In the genomic region with DNA sequence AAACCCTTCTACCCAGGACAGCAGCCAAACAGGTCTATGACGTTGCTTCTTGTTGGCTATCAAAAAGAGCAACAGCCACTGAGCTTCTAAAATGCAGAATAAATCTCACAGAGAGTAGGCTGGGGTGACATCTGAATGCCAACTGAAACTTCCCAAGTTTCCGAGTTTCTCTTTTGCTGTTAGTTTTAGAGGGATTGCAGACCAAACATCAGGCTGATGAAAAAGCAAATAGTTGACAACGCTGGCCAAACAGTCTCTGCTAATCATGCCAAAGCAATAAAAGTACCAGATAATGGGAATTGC, we compare ENCODE assay signal across 8 cellular contexts. TPM values are rescaled to one million over a fixed set of nuclear protein-coding genes. Genes with fewer than 3 reads are reported as not detected.
DNase-seq lines count a peak whose midpoint lies in the region; ATAC-seq and TF ChIP-seq lines count a peak whose summit lies in the region.

No MANE protein-coding gene starts in this region.

- peaks cover 20% of the 10 kb centered on the region for H3K4me1 ChIP-seq in GM23338 (ENCODE audit: insufficient read depth)
- peaks cover 14% of the 10 kb centered on the region for H3K4me1 ChIP-seq in foreskin keratinocyte
- peaks cover 30% of the 10 kb centered on the region for H3K4me1 ChIP-seq in skeletal muscle satellite cell (ENCODE audit: control insufficient read depth, insufficient read depth, low read length)

- no peaks in the 10 kb centered on the region for H3F3A ChIP-seq in GM23338 (replicated peaks; ENCODE audit: low read depth)

- ATAC-seq in GM23338 (no peak), foreskin keratinocyte (no peak), GM21526 (IDR thresholded peaks at IDR 0.05; ENCODE audit: low FRiP score, unreplicated experiment) (no peak)

- TF ChIP-seq CTCF in GM23338 (conservative IDR thresholded peaks at IDR 0.05; ENCODE audit: low read depth in 2 of 2), result no peak
- no peak for TF ChIP-seq CTCF in WERI-Rb-1 (IDR thresholded peaks at IDR 0.05; ENCODE audit: low read depth, low read length)
- no peak for TF ChIP-seq CTCF in foreskin keratinocyte (conservative IDR thresholded peaks at IDR 0.05)

- peak overlapping the region; percentile 99 for H3K27ac Mint-ChIP-seq in GM23338

- no peaks in the 10 kb centered on the region for H3K36me3 ChIP-seq in GM23338 (ENCODE audit: insufficient read depth)
- H3K36me3 ChIP-seq in WERI-Rb-1, result peaks cover 13% of the 10 kb centered on the region; the same call in 1 of the 2 replicates
- peaks cover 6% of the 10 kb centered on the region for H3K36me3 ChIP-seq in skeletal muscle satellite cell (ENCODE audit: insufficient read depth, low read length)

- H3K9ac ChIP-seq in skeletal muscle satellite cell (ENCODE audit: low read depth, low read length), result peak overlapping the region; percentile 98

- H3K4me2 ChIP-seq in GM23338 (peak overlapping the region; percentile 65), skeletal muscle satellite cell (ENCODE audit: low read length) (peak overlapping the region; percentile 86)

- H4K20me1 ChIP-seq in GM23338 (replicated peaks; ENCODE audit: insufficient read depth), result no peaks in the 10 kb centered on the region

- H3K79me2 ChIP-seq in GM23338 (replicated peaks; ENCODE audit: insufficient read depth), result peaks cover 37% of the 10 kb centered on the region

- H3K9me2 ChIP-seq in GM23338 (ENCODE audit: insufficient read depth), result no peaks in the 10 kb centered on the region

- peak overlapping the region; percentile 6; the same call in 1 of the 2 replicates for H2AFZ ChIP-seq in GM23338

- peak overlapping the region; percentile 99 for H3K4me3 Mint-ChIP-seq in GM23338

- H3K27me3 Mint-ChIP-seq in GM23338 (ENCODE audit: insufficient read depth, low read depth, poor library complexity), result peaks cover 2% of the 10 kb centered on the region

- H3K4me3 ChIP-seq in GM23338 (peak overlapping the region; percentile 80), WERI-Rb-1 (ENCODE audit: low read depth, low read length) (peak overlapping the region; percentile 86), skeletal muscle satellite cell (ENCODE audit: low read length) (peak overlapping the region; percentile 93)

- H3K27ac ChIP-seq in GM23338 (ENCODE audit: low read depth) (peak overlapping the region; percentile 17; the same call in 1 of the 2 replicates), WERI-Rb-1 (peak overlapping the region; percentile 93), foreskin keratinocyte (peak overlapping the region; percentile 48)

- peaks cover 8% of the 10 kb centered on the region; the same call in 1 of the 3 replicates for H3K36me3 Mint-ChIP-seq in GM23338 (ENCODE audit: low read depth)

- H3K9me3 Mint-ChIP-seq in GM23338, result no peaks in the 10 kb centered on the region

- DNase-seq in GM23338 (ENCODE audit: low spot score) (no peak), WERI-Rb-1 (no peak), foreskin keratinocyte (no peak), NCI-H187 (lab: John Stamatoyannopoulos, UW) (no peak), NCI-H524 treated with DMSO at 0.1 percent for 48 hours (lab: John Stamatoyannopoulos, UW) (no peak), NCI-H446 (lab: John Stamatoyannopoulos, UW) (no peak)

- H3K4me1 Mint-ChIP-seq in GM23338, result peaks cover 32% of the 10 kb centered on the region

- H3K27me3 ChIP-seq in GM23338 (ENCODE audit: insufficient read depth), result no peaks in the 10 kb centered on the region
- H3K27me3 ChIP-seq in WERI-Rb-1 (ENCODE audit: insufficient read depth, low read depth, severe bottlenecking), result no peaks in the 10 kb centered on the region
- H3K27me3 ChIP-seq in foreskin keratinocyte, result no peaks in the 10 kb centered on the region
- no peaks in the 10 kb centered on the region for H3K27me3 ChIP-seq in skeletal muscle satellite cell (ENCODE audit: control insufficient read depth, insufficient read depth, low read length)

- no peaks in the 10 kb centered on the region for H3K9me3 ChIP-seq in WERI-Rb-1 (ENCODE audit: severe bottlenecking)
- no peaks in the 10 kb centered on the region for H3K9me3 ChIP-seq in skeletal muscle satellite cell (replicated peaks; ENCODE audit: low read length)

TF ChIP-seq in GM23338, 12 proteins besides CTCF, POLR2A, EP300 and RAD21:
- TF ChIP-seq POLR2AphosphoS5 (IDR thresholded peaks at IDR 0.05; ENCODE audit: low read depth) (peak; percentile 2; the same call in 1 of the 2 replicates), CREB1 (CRISPR knock-in tag; IDR thresholded peaks at IDR 0.05; ENCODE audit: low read depth) (no peak), NANOG (IDR thresholded peaks at IDR 0.05; ENCODE audit: borderline replicate concordance) (no peak), JUNB (IDR thresholded peaks at IDR 0.05; ENCODE audit: unreplicated experiment) (no peak), EZH2 (IDR thresholded peaks at IDR 0.05; ENCODE audit: low read depth, unreplicated experiment) (no peak)
- TF ChIP-seq, protein P1, sequence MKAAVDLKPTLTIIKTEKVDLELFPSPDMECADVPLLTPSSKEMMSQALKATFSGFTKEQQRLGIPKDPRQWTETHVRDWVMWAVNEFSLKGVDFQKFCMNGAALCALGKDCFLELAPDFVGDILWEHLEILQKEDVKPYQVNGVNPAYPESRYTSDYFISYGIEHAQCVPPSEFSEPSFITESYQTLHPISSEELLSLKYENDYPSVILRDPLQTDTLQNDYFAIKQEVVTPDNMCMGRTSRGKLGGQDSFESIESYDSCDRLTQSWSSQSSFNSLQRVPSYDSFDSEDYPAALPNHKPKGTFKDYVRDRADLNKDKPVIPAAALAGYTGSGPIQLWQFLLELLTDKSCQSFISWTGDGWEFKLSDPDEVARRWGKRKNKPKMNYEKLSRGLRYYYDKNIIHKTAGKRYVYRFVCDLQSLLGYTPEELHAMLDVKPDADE (IDR thresholded peaks at IDR 0.05), result no peak
- TF ChIP-seq, protein P2, sequence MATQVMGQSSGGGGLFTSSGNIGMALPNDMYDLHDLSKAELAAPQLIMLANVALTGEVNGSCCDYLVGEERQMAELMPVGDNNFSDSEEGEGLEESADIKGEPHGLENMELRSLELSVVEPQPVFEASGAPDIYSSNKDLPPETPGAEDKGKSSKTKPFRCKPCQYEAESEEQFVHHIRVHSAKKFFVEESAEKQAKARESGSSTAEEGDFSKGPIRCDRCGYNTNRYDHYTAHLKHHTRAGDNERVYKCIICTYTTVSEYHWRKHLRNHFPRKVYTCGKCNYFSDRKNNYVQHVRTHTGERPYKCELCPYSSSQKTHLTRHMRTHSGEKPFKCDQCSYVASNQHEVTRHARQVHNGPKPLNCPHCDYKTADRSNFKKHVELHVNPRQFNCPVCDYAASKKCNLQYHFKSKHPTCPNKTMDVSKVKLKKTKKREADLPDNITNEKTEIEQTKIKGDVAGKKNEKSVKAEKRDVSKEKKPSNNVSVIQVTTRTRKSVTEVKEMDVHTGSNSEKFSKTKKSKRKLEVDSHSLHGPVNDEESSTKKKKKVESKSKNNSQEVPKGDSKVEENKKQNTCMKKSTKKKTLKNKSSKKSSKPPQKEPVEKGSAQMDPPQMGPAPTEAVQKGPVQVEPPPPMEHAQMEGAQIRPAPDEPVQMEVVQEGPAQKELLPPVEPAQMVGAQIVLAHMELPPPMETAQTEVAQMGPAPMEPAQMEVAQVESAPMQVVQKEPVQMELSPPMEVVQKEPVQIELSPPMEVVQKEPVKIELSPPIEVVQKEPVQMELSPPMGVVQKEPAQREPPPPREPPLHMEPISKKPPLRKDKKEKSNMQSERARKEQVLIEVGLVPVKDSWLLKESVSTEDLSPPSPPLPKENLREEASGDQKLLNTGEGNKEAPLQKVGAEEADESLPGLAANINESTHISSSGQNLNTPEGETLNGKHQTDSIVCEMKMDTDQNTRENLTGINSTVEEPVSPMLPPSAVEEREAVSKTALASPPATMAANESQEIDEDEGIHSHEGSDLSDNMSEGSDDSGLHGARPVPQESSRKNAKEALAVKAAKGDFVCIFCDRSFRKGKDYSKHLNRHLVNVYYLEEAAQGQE (IDR thresholded peaks at IDR 0.05; ENCODE audit: unreplicated experiment), result peak; percentile 41

RNA-seq across cellular contexts. Expression of a gene that starts 0.7 kb away (rescaled TPM):
- total RNA-seq in GM23338 (2014; rRNA removed; shearing (Covaris generic)), result 41.9 and 47.7 TPM in 2 replicates
- polyA plus RNA-seq in GM23338 (2016; fragmentation: Nextera tagmentation; extraction: Ambion mirVana) (20.5 TPM in 2 replicates), foreskin keratinocyte (3.3 TPM in 2 replicates)
- total RNA-seq in foreskin keratinocyte, result 5.3 and 8.2 TPM in 2 replicates
- total RNA-seq in skeletal muscle satellite cell (2012; rRNA removed), result 31.7 and 34.5 TPM in 2 replicates

Comparison
In these comparisons a context has a peak if more than half of its experiments do, and no peak if none do; other contexts are left out.
1. H3K27ac ChIP-seq: peak in every context shown above with its lines; median percentile 93 in WERI-Rb-1; 48 in foreskin keratinocyte; 17 in GM23338.